Comparison of ENCODE assay signal across 8 cellular contexts in genomic region chr21:25895565-25896205, GRCh38.
DNase-seq lines count a peak whose midpoint lies in the region; ATAC-seq and TF ChIP-seq lines count a peak whose summit lies in the region.

No MANE protein-coding gene starts in this region.

- H3K36me3 Mint-ChIP-seq in mesothelial cell of epicardium = peaks cover 57% of the 10 kb centered on the region

- H3K27ac ChIP-seq in cingulate gyrus (ENCODE audit: low read depth, low read length) = peak overlapping the region; percentile 12

- peak; percentile 58 for DNase-seq in CD1c-positive myeloid dendritic cell (ENCODE audit: extremely low spot score)
- peak; percentile 69 for DNase-seq in NOMO-1 treated with DMSO at 0.1 percent for 48 hours (lab: John Stamatoyannopoulos, UW; ENCODE audit: unreplicated experiment)
- no peak for DNase-seq in mesothelial cell of epicardium (ENCODE audit: low spot score in 2 of 2, unreplicated experiment in 2 of 2)

- H3K4me3 Mint-ChIP-seq in mesothelial cell of epicardium = no peak overlapping the region

- peaks cover 16% of the 10 kb centered on the region for H3K9me3 Mint-ChIP-seq in mesothelial cell of epicardium

- peaks cover 23% of the 10 kb centered on the region for H3K4me1 Mint-ChIP-seq in mesothelial cell of epicardium

- ATAC-seq in GM19043 (IDR thresholded peaks at IDR 0.05; ENCODE audit: low read depth, unreplicated experiment) (peak; percentile 70), HG03460 (IDR thresholded peaks at IDR 0.05; ENCODE audit: unreplicated experiment) (peak; percentile 81), HG03108 (IDR thresholded peaks at IDR 0.05; ENCODE audit: unreplicated experiment) (no peak), HG02870 (IDR thresholded peaks at IDR 0.05; ENCODE audit: unreplicated experiment) (no peak)

- no peak for TF ChIP-seq CTCF in mesothelial cell of epicardium (IDR thresholded peaks at IDR 0.05; ENCODE audit: unreplicated experiment)

- no peaks in the 10 kb centered on the region for H3K27me3 Mint-ChIP-seq in mesothelial cell of epicardium (ENCODE audit: low read depth)

- H3K27ac Mint-ChIP-seq in mesothelial cell of epicardium = peak overlapping the region; percentile 43

Comparison
In these comparisons a context has a peak if more than half of its experiments do, and no peak if none do; other contexts are left out.
1. DNase-seq: peak in CD1c-positive myeloid dendritic cell (single experiment) and NOMO-1 treated with DMSO at 0.1 percent for 48 hours (single experiment); none in mesothelial cell of epicardium (0 of 2).
2. ATAC-seq: peak in GM19043 (single experiment) and HG03460 (single experiment); none in HG03108 (single experiment) and HG02870 (single experiment).